26 cellular contexts compared by ENCODE assay signal in the genomic region with DNA sequence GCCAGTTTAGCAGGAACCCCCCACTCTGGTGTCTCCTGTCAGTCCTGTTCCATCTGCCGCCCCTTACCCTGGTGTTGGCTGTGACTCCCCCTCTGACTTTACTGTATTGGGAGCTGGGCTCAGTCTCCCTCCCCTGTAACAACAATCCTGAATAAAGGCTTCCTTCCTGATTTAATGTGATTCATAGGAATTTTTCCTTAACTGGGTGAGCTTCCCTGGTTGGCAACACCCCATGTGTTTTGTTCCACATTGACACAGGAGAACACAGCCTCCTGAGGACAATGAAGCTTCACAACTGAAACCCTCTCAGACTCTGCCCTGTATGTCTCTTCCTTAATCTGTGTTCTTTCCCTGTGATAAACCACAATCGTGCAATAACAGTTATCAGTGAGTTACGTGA. TPM values are rescaled to one million over a fixed set of nuclear protein-coding genes. Genes with fewer than 3 reads are reported as not detected.
"Had no signal": no experiment of that assay in that cellular context is flagged by ENCODE, and none has a peak within 500 bp of the region (broad histone marks: within the 10 kb centered on the region; RNA-seq: fewer than 3 reads in every experiment).

No MANE protein-coding gene starts in this region.

- H3K79me2 ChIP-seq: parathyroid adenoma had no signal

- FAIRE-seq: endometrium, keratinocyte had no signal

- H3K4me3 ChIP-seq: gastrocnemius medialis, lung, mucosa of descending colon, right lobe of liver, smooth muscle cell, stomach, thyroid gland had no signal

- H3K9ac ChIP-seq: parathyroid adenoma had no signal

- H2AFZ ChIP-seq: parathyroid adenoma had no signal

- H3K27me3 Mint-ChIP-seq: progenitor cell of endocrine pancreas had no signal

- H3K27ac Mint-ChIP-seq: effector memory CD8-positive, alpha-beta T cell; mesothelial cell of epicardium; natural killer cell treated with Interleukin-12 subunit alpha and Interleukin-12 subunit beta and Interleukin-15 and Interleukin-18, amount 100 ng/mL, for 72 hours; progenitor cell of endocrine pancreas; type B pancreatic cell had no signal

- H3K36me3 Mint-ChIP-seq: natural killer cell treated with Interleukin-12 subunit alpha and Interleukin-12 subunit beta and Interleukin-15 and Interleukin-18, amount 100 ng/mL, for 72 hours; type B pancreatic cell had no signal

- H3K36me3 ChIP-seq: gastrocnemius medialis, right lobe of liver, stomach, thyroid gland had no signal

- H3K4me2 ChIP-seq: smooth muscle cell had no signal

- DNase-seq: effector memory CD8-positive, alpha-beta T cell; foreskin fibroblast; gastrocnemius medialis; head of caudate nucleus; left ventricle myocardium superior; mesenchymal stem cell; mucosa of descending colon; naive B cell; stimulated activated CD4-positive, alpha-beta T cell treated with anti-CD3 and anti-CD28 coated beads, Interleukin-12 subunit alpha, Interleukin-12 subunit beta, amount 100 ng/mL, for 4 hours; stimulated activated CD4-positive, alpha-beta T cell treated with anti-CD3 and anti-CD28 coated beads, Interleukin-1b, Interleukin-23, amount 100 ng/mL, for 48 hours; stimulated activated CD4-positive, alpha-beta T cell treated with anti-CD3 and anti-CD28 coated beads, Interleukin-4, amount 100 ng/mL, for 1 hour; stimulated activated CD8-positive, alpha-beta memory T cell treated with anti-CD3 and anti-CD28 coated beads, Interleukin-4, amount 100 ng/mL, for 48 hours; stimulated activated naive CD4-positive, alpha-beta T cell treated with Interleukin-2 at 50 U/mL for 16 hours; stomach; thyroid gland had no signal

- H3K4me3 Mint-ChIP-seq: effector memory CD8-positive, alpha-beta T cell; mesothelial cell of epicardium; naive B cell; natural killer cell treated with Interleukin-12 subunit alpha and Interleukin-12 subunit beta and Interleukin-15 and Interleukin-18, amount 100 ng/mL, for 72 hours; neural crest cell; type B pancreatic cell had no signal

- H3K9me3 Mint-ChIP-seq: effector memory CD8-positive, alpha-beta T cell; mesothelial cell of epicardium; naive B cell; natural killer cell treated with Interleukin-12 subunit alpha and Interleukin-12 subunit beta and Interleukin-15 and Interleukin-18, amount 100 ng/mL, for 72 hours; neural crest cell; type B pancreatic cell had no signal

- H3K27ac ChIP-seq: gastrocnemius medialis, parathyroid adenoma, right lobe of liver, stomach had no signal

- H3K9me3 ChIP-seq: gastrocnemius medialis, mucosa of descending colon, right lobe of liver, stomach, thyroid gland had no signal

- H3K27me3 ChIP-seq: gastrocnemius medialis, right lobe of liver, stomach, thyroid gland had no signal

- H3K4me1 ChIP-seq: parathyroid adenoma had no signal

RNA-seq across cellular contexts. Expression of a gene that starts 8.4 kb away (rescaled TPM):
- total RNA-seq: neural crest cell, progenitor cell of endocrine pancreas had no signal
- polyA plus RNA-seq: smooth muscle cell had no signal

RNA-seq across cellular contexts. Expression of a gene that starts 32.6 kb away (rescaled TPM):
- total RNA-seq: neural crest cell, progenitor cell of endocrine pancreas had no signal

RNA-seq across cellular contexts. Expression of a gene that starts 59.8 kb away (rescaled TPM):
- total RNA-seq: neural crest cell, smooth muscle cell had no signal
